8 cellular contexts compared by ENCODE assay signal in genomic region chr18:9803698-9804516, GRCh38.
DNase-seq lines count a peak whose midpoint lies in the region; ATAC-seq, FAIRE-seq and TF ChIP-seq lines count a peak whose summit lies in the region.

No MANE protein-coding gene starts in this region.

- TF ChIP-seq CTCF in bronchial epithelial cell (IDR thresholded peaks at IDR 0.05; ENCODE audit: insufficient read depth, low read length, severe bottlenecking), result no peak

- DNase-seq in NCI-H524 (lab: John Stamatoyannopoulos, UW), result peak; percentile 3 to 54
- no peak for DNase-seq in NCI-H524 treated with DMSO at 0.1 percent for 48 hours (lab: John Stamatoyannopoulos, UW)
- no peak for DNase-seq in bronchial epithelial cell (ENCODE audit: low read depth)
- peak; percentile 77 for DNase-seq in medulla oblongata (ENCODE audit: extremely low spot score)
- no peak for DNase-seq in urothelium cell line (ENCODE audit: low spot score)
- no peak for DNase-seq in GM12891 (ENCODE audit: insufficient read length, low spot score)
- no peak for DNase-seq in stimulated activated CD4-positive, alpha-beta T cell treated with anti-CD3 and anti-CD28 coated beads, Interleukin-1b, Interleukin-23, amount 100 ng/mL, for 48 hours

- no peak overlapping the region for H3K4me3 ChIP-seq in bronchial epithelial cell (ENCODE audit: low read depth, low read length)

- FAIRE-seq in bronchial epithelial cell (lab: Jason Lieb, UNC), result peak; percentile 7
- FAIRE-seq in urothelium cell line (lab: Jason Lieb, UNC), result peak; percentile 13
- FAIRE-seq in GM12891 (lab: Jason Lieb, UNC), result no peak

- no peaks in the 10 kb centered on the region for H3K27me3 ChIP-seq in bronchial epithelial cell (ENCODE audit: control insufficient read depth, insufficient read depth, low read length)

- TF ChIP-seq POLR2A in GM12891 (IDR thresholded peaks at IDR 0.05; ENCODE audit: low read depth, low read length), result no peak

- no peaks in the 10 kb centered on the region for H3K36me3 ChIP-seq in bronchial epithelial cell (ENCODE audit: control insufficient read depth, insufficient read depth, low read length)

- ATAC-seq in GM18520 (IDR thresholded peaks at IDR 0.05; ENCODE audit: unreplicated experiment), result no peak

TF ChIP-seq in GM12891, 5 proteins besides CTCF, POLR2A, EP300 and RAD21:
- TF ChIP-seq SPI1 (IDR thresholded peaks at IDR 0.05; ENCODE audit: low read depth, low read length) (no peak), PAX5 (IDR thresholded peaks at IDR 0.05; ENCODE audit: insufficient read depth, low read length, severe bottlenecking) (no peak), TAF1 (IDR thresholded peaks at IDR 0.05; ENCODE audit: low read depth, low read length) (no peak), POU2F2 (IDR thresholded peaks at IDR 0.05; ENCODE audit: low read depth, low read length) (no peak), POLR2AphosphoS5 (IDR thresholded peaks at IDR 0.05; ENCODE audit: low read depth, low read length) (no peak)

Comparison
In these comparisons a context has a peak if more than half of its experiments do, and no peak if none do; other contexts are left out.
1. DNase-seq: peak in NCI-H524 (2 of 2) and medulla oblongata (single experiment); none in NCI-H524 treated with DMSO at 0.1 percent for 48 hours (single experiment), bronchial epithelial cell (single experiment), urothelium cell line (single experiment), GM12891 (single experiment) and stimulated activated CD4-positive, alpha-beta T cell treated with anti-CD3 and anti-CD28 coated beads, Interleukin-1b, Interleukin-23, amount 100 ng/mL, for 48 hours (single experiment).